In the genomic region with DNA sequence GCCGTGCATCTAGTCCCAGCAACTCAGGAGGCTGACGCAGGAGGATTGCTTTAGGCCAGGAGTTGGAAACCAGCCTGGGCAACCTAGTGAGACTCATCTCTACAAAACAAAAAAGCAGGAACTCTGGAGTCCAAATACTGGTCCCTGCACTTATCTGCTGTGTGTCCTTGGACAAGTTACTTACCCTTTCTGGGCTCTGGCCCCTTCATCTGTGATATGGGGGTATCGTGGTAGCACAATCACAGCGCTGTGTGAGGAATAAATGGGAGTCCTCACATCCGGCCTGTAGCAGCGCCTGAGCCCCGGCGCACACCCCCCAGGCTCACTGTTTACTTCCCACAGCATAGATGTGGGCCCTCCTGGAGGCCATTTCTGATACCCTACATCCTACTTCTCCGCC, we compare ENCODE assay signal across 3 cellular contexts.
TF ChIP-seq lines count a peak whose summit lies in the region.

No MANE protein-coding gene starts in this region.

TF ChIP-seq in A549, 52 proteins besides CTCF, POLR2A, EP300 and RAD21:
- TF ChIP-seq ZFP36 (IDR thresholded peaks at IDR 0.05; ENCODE audit: borderline replicate concordance, partially characterized antibody) (peak; percentile 34), ZC3H11A (IDR thresholded peaks at IDR 0.05) (no peak), CBX2 (IDR thresholded peaks at IDR 0.05; ENCODE audit: borderline replicate concordance, low read depth) (no peak), HOXB5 (CRISPR knock-in tag; IDR thresholded peaks at IDR 0.05) (no peak), FOXS1 (CRISPR knock-in tag; IDR thresholded peaks at IDR 0.05) (no peak)
- TF ChIP-seq, protein P1, sequence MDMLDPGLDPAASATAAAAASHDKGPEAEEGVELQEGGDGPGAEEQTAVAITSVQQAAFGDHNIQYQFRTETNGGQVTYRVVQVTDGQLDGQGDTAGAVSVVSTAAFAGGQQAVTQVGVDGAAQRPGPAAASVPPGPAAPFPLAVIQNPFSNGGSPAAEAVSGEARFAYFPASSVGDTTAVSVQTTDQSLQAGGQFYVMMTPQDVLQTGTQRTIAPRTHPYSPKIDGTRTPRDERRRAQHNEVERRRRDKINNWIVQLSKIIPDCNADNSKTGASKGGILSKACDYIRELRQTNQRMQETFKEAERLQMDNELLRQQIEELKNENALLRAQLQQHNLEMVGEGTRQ (IDR thresholded peaks at IDR 0.05): no peak

TF ChIP-seq in IMR-90, 13 proteins besides CTCF, POLR2A, EP300 and RAD21:
- TF ChIP-seq BHLHE40 (IDR thresholded peaks at IDR 0.05; ENCODE audit: low read depth, low read length) (no peak), RCOR1 (IDR thresholded peaks at IDR 0.05; ENCODE audit: insufficient replicate concordance, low read length) (no peak), SMC3 (IDR thresholded peaks at IDR 0.05; ENCODE audit: low read depth, low read length) (no peak), FOS (IDR thresholded peaks at IDR 0.05; ENCODE audit: low read depth, low read length) (no peak), RFX5 (IDR thresholded peaks at IDR 0.05; ENCODE audit: low read depth, low read length) (no peak), NFE2L2 (IDR thresholded peaks at IDR 0.05; ENCODE audit: low read depth, low read length) (no peak), MAFK (IDR thresholded peaks at IDR 0.05; ENCODE audit: low read depth, low read length) (no peak), MXI1 (IDR thresholded peaks at IDR 0.05; ENCODE audit: borderline replicate concordance, low read depth, low read length) (no peak), MAZ (IDR thresholded peaks at IDR 0.05; ENCODE audit: borderline replicate concordance, low read depth, low read length) (no peak), CHD1 (IDR thresholded peaks at IDR 0.05; ENCODE audit: low read depth, low read length) (no peak), CEBPB (IDR thresholded peaks at IDR 0.05; ENCODE audit: low read depth, low read length) (no peak)
- TF ChIP-seq, protein P1 (IDR thresholded peaks at IDR 0.05; ENCODE audit: low read depth, low read length): no peak
- TF ChIP-seq, protein P2, sequence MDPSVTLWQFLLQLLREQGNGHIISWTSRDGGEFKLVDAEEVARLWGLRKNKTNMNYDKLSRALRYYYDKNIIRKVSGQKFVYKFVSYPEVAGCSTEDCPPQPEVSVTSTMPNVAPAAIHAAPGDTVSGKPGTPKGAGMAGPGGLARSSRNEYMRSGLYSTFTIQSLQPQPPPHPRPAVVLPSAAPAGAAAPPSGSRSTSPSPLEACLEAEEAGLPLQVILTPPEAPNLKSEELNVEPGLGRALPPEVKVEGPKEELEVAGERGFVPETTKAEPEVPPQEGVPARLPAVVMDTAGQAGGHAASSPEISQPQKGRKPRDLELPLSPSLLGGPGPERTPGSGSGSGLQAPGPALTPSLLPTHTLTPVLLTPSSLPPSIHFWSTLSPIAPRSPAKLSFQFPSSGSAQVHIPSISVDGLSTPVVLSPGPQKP (IDR thresholded peaks at IDR 0.05; ENCODE audit: borderline replicate concordance, low read depth, low read length): no peak
TF ChIP-seq in IMR-90: peak in this region for 0.

TF ChIP-seq in H1, 55 proteins besides CTCF, POLR2A, EP300 and RAD21:
- TF ChIP-seq KDM1A (IDR thresholded peaks at IDR 0.05; ENCODE audit: borderline replicate concordance, low read length) (peak; percentile 57; the same call in 1 of the 2 replicates), KDM4A (IDR thresholded peaks at IDR 0.05; ENCODE audit: low read depth, low read length, severe bottlenecking) (no peak)
